In the genomic region with DNA sequence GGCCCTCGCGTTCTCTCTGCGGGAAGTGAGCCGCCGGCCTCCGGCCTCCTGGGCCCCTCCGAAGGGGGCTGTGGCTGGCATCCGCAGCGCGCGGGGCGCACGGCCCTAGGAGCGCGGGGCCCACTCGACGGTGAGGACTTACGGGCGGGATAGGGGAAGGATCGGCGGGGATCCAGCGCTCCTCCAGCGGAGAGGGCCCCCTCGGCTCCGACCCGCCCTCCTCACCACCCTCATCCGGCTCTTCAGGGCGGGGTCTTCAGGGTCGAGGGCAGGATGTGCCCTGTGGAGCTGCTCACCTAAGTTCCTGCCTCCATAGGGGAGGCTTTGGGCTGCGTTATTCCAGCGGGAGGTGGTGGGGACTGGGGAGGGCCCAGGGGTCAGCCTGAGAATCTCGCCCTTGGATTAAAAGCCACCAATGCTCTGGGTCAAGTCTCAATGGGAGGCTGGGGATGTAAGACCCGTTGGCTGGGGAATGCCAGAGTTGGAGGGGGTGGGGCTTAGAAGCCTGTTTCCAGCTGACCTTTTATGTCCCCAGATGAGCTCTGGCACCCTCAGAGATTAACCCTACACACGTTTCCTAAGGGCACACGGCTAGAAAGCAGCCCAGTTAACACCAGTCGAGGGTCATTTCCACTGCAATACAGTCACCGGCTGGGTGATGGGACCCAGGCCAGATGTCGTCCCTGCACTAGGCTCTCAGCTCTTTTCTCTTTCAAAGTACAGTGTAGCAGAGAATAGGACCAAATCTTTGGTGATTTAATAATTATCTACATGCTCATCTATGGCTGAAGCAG, we compare ENCODE assay signal across 9 cellular contexts. TPM values are rescaled to one million over a fixed set of nuclear protein-coding genes. Genes with fewer than 3 reads are reported as not detected.
DNase-seq lines count a peak whose midpoint lies in the region; ATAC-seq, FAIRE-seq and TF ChIP-seq lines count a peak whose summit lies in the region.
"Had no signal": no experiment of that assay in that cellular context is flagged by ENCODE, and none has a peak within 500 bp of the region (broad histone marks: within the 10 kb centered on the region; RNA-seq: fewer than 3 reads in every experiment).

No MANE protein-coding gene starts in this region.

- no peak for FAIRE-seq in keratinocyte (lab: Jason Lieb, UNC)

- peak overlapping the region; percentile 63 for H3K4me3 Mint-ChIP-seq in activated T-cell treated with anti-CD3 and anti-CD28 coated beads, Interleukin-2, amount 50 U/mL, for 4 hours
- H3K4me3 Mint-ChIP-seq in activated T-helper 17 cell treated with anti-CD3 and anti-CD28 coated beads, Interleukin-2, amount 50 U/mL, for 72 hours, result peak overlapping the region; percentile 54

- peaks cover 30% of the 10 kb centered on the region for H3K27me3 Mint-ChIP-seq in activated T-cell treated with anti-CD3 and anti-CD28 coated beads, Interleukin-2, amount 50 U/mL, for 4 hours (ENCODE audit: low read depth)
- peaks cover 18% of the 10 kb centered on the region for H3K27me3 Mint-ChIP-seq in activated T-helper 17 cell treated with anti-CD3 and anti-CD28 coated beads, Interleukin-2, amount 50 U/mL, for 72 hours

- no peaks in the 10 kb centered on the region for H3K79me2 ChIP-seq in keratinocyte (ENCODE audit: control insufficient read depth, insufficient read depth, low read length)

- peak overlapping the region; percentile 51 to 73 (median 68) for H3K4me3 ChIP-seq in keratinocyte (ENCODE audit: control insufficient read depth in 2 of 3, extremely low read depth in 1 of 3, insufficient read depth in 2 of 3, low read depth in 1 of 3, low read length in 3 of 3)
- H3K4me3 ChIP-seq in suprapubic skin, result peak overlapping the region; percentile 54

- TF ChIP-seq POLR2A in suprapubic skin (IDR thresholded peaks at IDR 0.05), result no peak

- H3K27me3 ChIP-seq in keratinocyte (ENCODE audit: control insufficient read depth, extremely low read depth, insufficient read depth, low read length) (peaks cover 22% of the 10 kb centered on the region), suprapubic skin (peaks cover 38% of the 10 kb centered on the region)

- H3K9ac ChIP-seq in keratinocyte (ENCODE audit: control insufficient read depth, extremely low read depth, insufficient read depth, low read length), result peak overlapping the region; percentile 54

- no peaks in the 10 kb centered on the region for H4K20me1 ChIP-seq in keratinocyte (ENCODE audit: control insufficient read depth, extremely low read depth, insufficient read depth, low read length)

- H3K36me3 ChIP-seq in keratinocyte (ENCODE audit: control insufficient read depth in 2 of 2, extremely low read depth in 1 of 2, insufficient read depth in 2 of 2, low read length in 2 of 2) (no peaks in the 10 kb centered on the region), suprapubic skin (no peaks in the 10 kb centered on the region)

- DNase-seq in activated T-cell treated with anti-CD3 and anti-CD28 coated beads, Interleukin-2, amount 50 U/mL, for 4 hours, result no peak
- DNase-seq in activated T-cell treated with anti-CD3 and anti-CD28 coated beads for 4 hours (no peak), keratinocyte (ENCODE audit: low read depth, low spot score) (no peak), suprapubic skin (ENCODE audit: low spot score in 2 of 2) (peak; percentile 65 to 78), CD1c-positive myeloid dendritic cell (ENCODE audit: extremely low spot score) (no peak), NCI-H187 treated with DMSO at 0.1 percent for 48 hours (lab: John Stamatoyannopoulos, UW) (no peak)

- peak in 1 of 2 donors; percentile 1 for ATAC-seq in activated T-cell treated with anti-CD3 and anti-CD28 coated beads, Interleukin-2, amount 50 U/mL, for 4 hours
- peak; percentile 6 for ATAC-seq in activated T-helper 17 cell treated with anti-CD3 and anti-CD28 coated beads, Interleukin-2, amount 50 U/mL, for 72 hours (replicated peaks)
- no peak for ATAC-seq in HG03457 (IDR thresholded peaks at IDR 0.05; ENCODE audit: unreplicated experiment)

- H3K9me3 ChIP-seq in keratinocyte (ENCODE audit: control insufficient read depth, low read depth, low read length) (no peaks in the 10 kb centered on the region), suprapubic skin (no peaks in the 10 kb centered on the region)

- TF ChIP-seq CTCF in keratinocyte (optimal IDR thresholded peaks at IDR 0.05 in 1 of 3, IDR thresholded peaks at IDR 0.05 in 1 of 3, conservative IDR thresholded peaks at IDR 0.05 in 1 of 3; ENCODE audit: extremely low read depth in 1 of 3, insufficient read depth in 2 of 3, low read length in 3 of 3) (no peak), suprapubic skin (IDR thresholded peaks at IDR 0.05) (no peak)

- no peak for TF ChIP-seq EP300 in suprapubic skin (IDR thresholded peaks at IDR 0.05)

- H2AFZ ChIP-seq in keratinocyte (ENCODE audit: control insufficient read depth, low read length), result peak overlapping the region; percentile 80

- H3K36me3 Mint-ChIP-seq in activated T-cell treated with anti-CD3 and anti-CD28 coated beads, Interleukin-2, amount 50 U/mL, for 4 hours (ENCODE audit: insufficient read depth), result no peaks in the 10 kb centered on the region
- no peaks in the 10 kb centered on the region for H3K36me3 Mint-ChIP-seq in activated T-helper 17 cell treated with anti-CD3 and anti-CD28 coated beads, Interleukin-2, amount 50 U/mL, for 72 hours (ENCODE audit: low read depth)

- no peak overlapping the region for H3K27ac Mint-ChIP-seq in activated T-helper 17 cell treated with anti-CD3 and anti-CD28 coated beads, Interleukin-2, amount 50 U/mL, for 72 hours

- WGBS in suprapubic skin, result 27% methylated on average over 13 of the region's 38 CpGs

- H3K27ac ChIP-seq in keratinocyte (ENCODE audit: control insufficient read depth, insufficient read depth, low read length) (no peak overlapping the region), suprapubic skin (peak overlapping the region; percentile 75)

- no peaks in the 10 kb centered on the region for H3K9me1 ChIP-seq in keratinocyte (ENCODE audit: control insufficient read depth, extremely low read depth, insufficient read depth, low read length)

- H3K4me1 Mint-ChIP-seq in activated T-cell treated with anti-CD3 and anti-CD28 coated beads, Interleukin-2, amount 50 U/mL, for 4 hours (ENCODE audit: low read depth), result peaks cover 17% of the 10 kb centered on the region
- peaks cover 6% of the 10 kb centered on the region for H3K4me1 Mint-ChIP-seq in activated T-helper 17 cell treated with anti-CD3 and anti-CD28 coated beads, Interleukin-2, amount 50 U/mL, for 72 hours

- H3K4me1 ChIP-seq in keratinocyte (ENCODE audit: control insufficient read depth, extremely low read depth, insufficient read depth, low read length), result no peaks in the 10 kb centered on the region
- peaks cover 57% of the 10 kb centered on the region for H3K4me1 ChIP-seq in suprapubic skin

- dilution Hi-C loops in keratinocyte (cut with MboI; ENCODE audit: extremely low pct_ligation_motif_present, low sequenced_read_pairs), result no loop called here

- peak overlapping the region; percentile 74 for H3K4me2 ChIP-seq in keratinocyte (ENCODE audit: control insufficient read depth, extremely low read depth, insufficient read depth, low read depth, low read length)

- H3K9me3 Mint-ChIP-seq in activated T-cell treated with anti-CD3 and anti-CD28 coated beads, Interleukin-2, amount 50 U/mL, for 4 hours, result no peaks in the 10 kb centered on the region
- H3K9me3 Mint-ChIP-seq in activated T-helper 17 cell treated with anti-CD3 and anti-CD28 coated beads, Interleukin-2, amount 50 U/mL, for 72 hours, result no peaks in the 10 kb centered on the region

RNA-seq across cellular contexts. Expression of a gene that starts 13.4 kb away (rescaled TPM):
- under 1 TPM; 0.05 to 0.16 (median 0.15) TPM for total RNA-seq in activated T-cell treated with anti-CD3 and anti-CD28 coated beads, Interleukin-2, amount 50 U/mL, for 4 hours
- total RNA-seq in activated T-helper 17 cell treated with anti-CD3 and anti-CD28 coated beads, Interleukin-2, amount 50 U/mL, for 72 hours, result not detected
- polyA plus RNA-seq in keratinocyte, result 0.01 TPM in 2 of 3 replicates, not detected in the other
- not detected for polyA plus RNA-seq in keratinocyte (2011; ENCODE audit: low read depth)
- 0.03 TPM in 1 of 2 replicates, not detected in the other for polyA plus RNA-seq in keratinocyte (2011; cell fraction: cytosol; rRNA removed)
- polyA plus RNA-seq in keratinocyte (2011; cell fraction: nucleus; rRNA removed), result 0.04 and 0.07 TPM in 2 replicates
- polyA plus RNA-seq in keratinocyte (2012; ENCODE audit: low replicate concordance), result 0.02 TPM in 1 of 2 replicates, not detected in the other
- polyA minus RNA-seq in keratinocyte, result 0.10 to 0.26 TPM in 2 of 3 replicates, not detected in the other
- not detected for polyA minus RNA-seq in keratinocyte (2011; cell fraction: cytosol; rRNA and poly(A)+ RNA removed)
- polyA minus RNA-seq in keratinocyte (2011; cell fraction: nucleus; rRNA and poly(A)+ RNA removed), result not detected in 2 replicates
- 1 to 10 TPM; 2.2 to 3.1 (median 2.8) TPM for total RNA-seq in suprapubic skin
- total RNA-seq: dermis microvascular lymphatic vessel endothelial cell had no signal

RNA-seq across cellular contexts. Expression of a gene that starts 39.2 kb away (rescaled TPM):
- total RNA-seq in activated T-cell treated with anti-CD3 and anti-CD28 coated beads, Interleukin-2, amount 50 U/mL, for 4 hours, result not detected
- total RNA-seq in activated T-helper 17 cell treated with anti-CD3 and anti-CD28 coated beads, Interleukin-2, amount 50 U/mL, for 72 hours, result not detected
- polyA plus RNA-seq in keratinocyte, result 0.04 TPM in 1 of 3 replicates, not detected in the others
- not detected for polyA plus RNA-seq in keratinocyte (2011; ENCODE audit: low read depth)
- not detected in 2 replicates for polyA plus RNA-seq in keratinocyte (2011; cell fraction: cytosol; rRNA removed)
- polyA plus RNA-seq in keratinocyte (2011; cell fraction: nucleus; rRNA removed), result 0.10 and 0.39 TPM in 2 replicates
- not detected in 2 replicates for polyA plus RNA-seq in keratinocyte (2012; ENCODE audit: low replicate concordance)
- polyA minus RNA-seq in keratinocyte, result 0.33 TPM in 1 of 3 replicates, not detected in the others
- not detected for polyA minus RNA-seq in keratinocyte (2011; cell fraction: cytosol; rRNA and poly(A)+ RNA removed)
- not detected in 2 replicates for polyA minus RNA-seq in keratinocyte (2011; cell fraction: nucleus; rRNA and poly(A)+ RNA removed)
- total RNA-seq in suprapubic skin, result under 1 TPM in 2 of 4 donors, not detected in 2; 0.30 to 0.56 TPM
- total RNA-seq: dermis microvascular lymphatic vessel endothelial cell had no signal

Comparison
In these comparisons a context has a peak if more than half of its experiments do, and no peak if none do; other contexts are left out.
1. DNase-seq: peak in suprapubic skin (2 of 2); none in activated T-cell treated with anti-CD3 and anti-CD28 coated beads, Interleukin-2, amount 50 U/mL, for 4 hours (single experiment), activated T-cell treated with anti-CD3 and anti-CD28 coated beads for 4 hours (single experiment), keratinocyte (single experiment), CD1c-positive myeloid dendritic cell (single experiment) and NCI-H187 treated with DMSO at 0.1 percent for 48 hours (single experiment).